Comparison of ENCODE assay signal across 1 cellular context in the genomic region with DNA sequence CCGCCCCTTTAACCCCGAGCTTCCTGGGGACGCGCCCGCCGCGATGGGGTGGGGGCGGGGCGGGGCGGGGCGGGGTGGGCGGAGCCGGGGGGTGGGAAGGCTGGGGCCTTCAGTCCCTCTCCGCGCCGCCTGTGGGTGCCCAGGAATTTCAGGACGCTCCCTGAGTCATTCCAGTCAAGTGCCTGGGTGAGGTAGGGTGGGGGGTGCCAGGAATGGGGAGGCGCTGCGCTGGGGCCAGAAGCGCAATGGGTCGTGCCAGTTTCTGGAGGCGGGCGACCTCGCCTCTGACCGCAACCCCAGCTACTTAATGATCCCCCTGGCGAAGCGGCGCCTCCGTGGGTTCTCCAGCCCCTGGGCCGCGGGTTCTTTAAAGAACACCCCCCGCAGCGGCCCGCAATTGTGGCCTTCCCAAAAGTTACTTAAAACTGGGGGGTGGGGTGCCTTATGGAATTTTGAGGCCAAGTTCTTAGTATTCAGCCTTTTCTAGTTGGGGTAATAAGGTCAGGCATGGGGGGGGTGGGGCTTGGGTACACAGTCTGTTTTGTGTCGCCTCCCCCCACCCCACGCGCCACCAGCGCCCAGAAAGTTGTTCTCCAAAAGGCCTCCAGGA.
TF ChIP-seq lines count a peak whose summit lies in the region.

No MANE protein-coding gene starts in this region.

TF ChIP-seq in HEK293, 187 proteins besides CTCF, POLR2A, EP300 and RAD21 (continued from another document):
- TF ChIP-seq, protein P1, sequence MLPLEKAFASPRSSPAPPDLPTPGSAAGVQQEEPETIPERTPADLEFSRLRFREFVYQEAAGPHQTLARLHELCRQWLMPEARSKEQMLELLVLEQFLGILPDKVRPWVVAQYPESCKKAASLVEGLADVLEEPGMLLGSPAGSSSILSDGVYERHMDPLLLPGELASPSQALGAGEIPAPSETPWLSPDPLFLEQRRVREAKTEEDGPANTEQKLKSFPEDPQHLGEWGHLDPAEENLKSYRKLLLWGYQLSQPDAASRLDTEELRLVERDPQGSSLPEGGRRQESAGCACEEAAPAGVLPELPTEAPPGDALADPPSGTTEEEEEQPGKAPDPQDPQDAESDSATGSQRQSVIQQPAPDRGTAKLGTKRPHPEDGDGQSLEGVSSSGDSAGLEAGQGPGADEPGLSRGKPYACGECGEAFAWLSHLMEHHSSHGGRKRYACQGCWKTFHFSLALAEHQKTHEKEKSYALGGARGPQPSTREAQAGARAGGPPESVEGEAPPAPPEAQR (tag by site-specific recombination; IDR thresholded peaks at IDR 0.05): no peak
- TF ChIP-seq, protein P2, sequence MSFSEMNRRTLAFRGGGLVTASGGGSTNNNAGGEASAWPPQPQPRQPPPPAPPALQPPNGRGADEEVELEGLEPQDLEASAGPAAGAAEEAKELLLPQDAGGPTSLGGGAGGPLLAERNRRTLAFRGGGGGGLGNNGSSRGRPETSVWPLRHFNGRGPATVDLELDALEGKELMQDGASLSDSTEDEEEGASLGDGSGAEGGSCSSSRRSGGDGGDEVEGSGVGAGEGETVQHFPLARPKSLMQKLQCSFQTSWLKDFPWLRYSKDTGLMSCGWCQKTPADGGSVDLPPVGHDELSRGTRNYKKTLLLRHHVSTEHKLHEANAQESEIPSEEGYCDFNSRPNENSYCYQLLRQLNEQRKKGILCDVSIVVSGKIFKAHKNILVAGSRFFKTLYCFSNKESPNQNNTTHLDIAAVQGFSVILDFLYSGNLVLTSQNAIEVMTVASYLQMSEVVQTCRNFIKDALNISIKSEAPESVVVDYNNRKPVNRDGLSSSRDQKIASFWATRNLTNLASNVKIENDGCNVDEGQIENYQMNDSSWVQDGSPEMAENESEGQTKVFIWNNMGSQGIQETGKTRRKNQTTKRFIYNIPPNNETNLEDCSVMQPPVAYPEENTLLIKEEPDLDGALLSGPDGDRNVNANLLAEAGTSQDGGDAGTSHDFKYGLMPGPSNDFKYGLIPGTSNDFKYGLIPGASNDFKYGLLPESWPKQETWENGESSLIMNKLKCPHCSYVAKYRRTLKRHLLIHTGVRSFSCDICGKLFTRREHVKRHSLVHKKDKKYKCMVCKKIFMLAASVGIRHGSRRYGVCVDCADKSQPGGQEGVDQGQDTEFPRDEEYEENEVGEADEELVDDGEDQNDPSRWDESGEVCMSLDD (tag by site-specific recombination; IDR thresholded peaks at IDR 0.05): peak; percentile 85
- TF ChIP-seq ZNF473 (tag by site-specific recombination; IDR thresholded peaks at IDR 0.05): no peak
- TF ChIP-seq, protein P3, sequence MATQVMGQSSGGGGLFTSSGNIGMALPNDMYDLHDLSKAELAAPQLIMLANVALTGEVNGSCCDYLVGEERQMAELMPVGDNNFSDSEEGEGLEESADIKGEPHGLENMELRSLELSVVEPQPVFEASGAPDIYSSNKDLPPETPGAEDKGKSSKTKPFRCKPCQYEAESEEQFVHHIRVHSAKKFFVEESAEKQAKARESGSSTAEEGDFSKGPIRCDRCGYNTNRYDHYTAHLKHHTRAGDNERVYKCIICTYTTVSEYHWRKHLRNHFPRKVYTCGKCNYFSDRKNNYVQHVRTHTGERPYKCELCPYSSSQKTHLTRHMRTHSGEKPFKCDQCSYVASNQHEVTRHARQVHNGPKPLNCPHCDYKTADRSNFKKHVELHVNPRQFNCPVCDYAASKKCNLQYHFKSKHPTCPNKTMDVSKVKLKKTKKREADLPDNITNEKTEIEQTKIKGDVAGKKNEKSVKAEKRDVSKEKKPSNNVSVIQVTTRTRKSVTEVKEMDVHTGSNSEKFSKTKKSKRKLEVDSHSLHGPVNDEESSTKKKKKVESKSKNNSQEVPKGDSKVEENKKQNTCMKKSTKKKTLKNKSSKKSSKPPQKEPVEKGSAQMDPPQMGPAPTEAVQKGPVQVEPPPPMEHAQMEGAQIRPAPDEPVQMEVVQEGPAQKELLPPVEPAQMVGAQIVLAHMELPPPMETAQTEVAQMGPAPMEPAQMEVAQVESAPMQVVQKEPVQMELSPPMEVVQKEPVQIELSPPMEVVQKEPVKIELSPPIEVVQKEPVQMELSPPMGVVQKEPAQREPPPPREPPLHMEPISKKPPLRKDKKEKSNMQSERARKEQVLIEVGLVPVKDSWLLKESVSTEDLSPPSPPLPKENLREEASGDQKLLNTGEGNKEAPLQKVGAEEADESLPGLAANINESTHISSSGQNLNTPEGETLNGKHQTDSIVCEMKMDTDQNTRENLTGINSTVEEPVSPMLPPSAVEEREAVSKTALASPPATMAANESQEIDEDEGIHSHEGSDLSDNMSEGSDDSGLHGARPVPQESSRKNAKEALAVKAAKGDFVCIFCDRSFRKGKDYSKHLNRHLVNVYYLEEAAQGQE (tag by site-specific recombination; IDR thresholded peaks at IDR 0.05): no peak
- TF ChIP-seq GLIS2 (tag by site-specific recombination; IDR thresholded peaks at IDR 0.05): peak; percentile 53
- TF ChIP-seq ZNF426 (tag by site-specific recombination; IDR thresholded peaks at IDR 0.05): no peak
- no peak for TF ChIP-seq MZF1 (tag by site-specific recombination; IDR thresholded peaks at IDR 0.05; ENCODE audit: borderline replicate concordance)
- TF ChIP-seq ZNF341 (tag by site-specific recombination; IDR thresholded peaks at IDR 0.05; ENCODE audit: low read depth): peak; percentile 55
- TF ChIP-seq OVOL3 (tag by site-specific recombination; IDR thresholded peaks at IDR 0.05): no peak
- TF ChIP-seq EGR2 (tag by site-specific recombination; IDR thresholded peaks at IDR 0.05; ENCODE audit: low read depth): peak; percentile 49; the same call in 1 of the 2 replicates
- TF ChIP-seq, protein P4, sequence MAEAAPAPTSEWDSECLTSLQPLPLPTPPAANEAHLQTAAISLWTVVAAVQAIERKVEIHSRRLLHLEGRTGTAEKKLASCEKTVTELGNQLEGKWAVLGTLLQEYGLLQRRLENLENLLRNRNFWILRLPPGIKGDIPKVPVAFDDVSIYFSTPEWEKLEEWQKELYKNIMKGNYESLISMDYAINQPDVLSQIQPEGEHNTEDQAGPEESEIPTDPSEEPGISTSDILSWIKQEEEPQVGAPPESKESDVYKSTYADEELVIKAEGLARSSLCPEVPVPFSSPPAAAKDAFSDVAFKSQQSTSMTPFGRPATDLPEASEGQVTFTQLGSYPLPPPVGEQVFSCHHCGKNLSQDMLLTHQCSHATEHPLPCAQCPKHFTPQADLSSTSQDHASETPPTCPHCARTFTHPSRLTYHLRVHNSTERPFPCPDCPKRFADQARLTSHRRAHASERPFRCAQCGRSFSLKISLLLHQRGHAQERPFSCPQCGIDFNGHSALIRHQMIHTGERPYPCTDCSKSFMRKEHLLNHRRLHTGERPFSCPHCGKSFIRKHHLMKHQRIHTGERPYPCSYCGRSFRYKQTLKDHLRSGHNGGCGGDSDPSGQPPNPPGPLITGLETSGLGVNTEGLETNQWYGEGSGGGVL (tag by site-specific recombination; IDR thresholded peaks at IDR 0.05): peak; percentile 88
- peak; percentile 91 for TF ChIP-seq ZBTB48 (tag by site-specific recombination; IDR thresholded peaks at IDR 0.05)
- TF ChIP-seq ZNF423 (tag by site-specific recombination; IDR thresholded peaks at IDR 0.05): peak; percentile 62; the same call in 1 of the 2 replicates
- peak; percentile 66 for TF ChIP-seq ZNF335 (tag by site-specific recombination; conservative IDR thresholded peaks at IDR 0.05)
- peak; percentile 65 for TF ChIP-seq GLIS1 (tag by site-specific recombination; IDR thresholded peaks at IDR 0.05)
- TF ChIP-seq ZSCAN30 (tag by site-specific recombination; IDR thresholded peaks at IDR 0.05): 0 out of 2 replicates have a peak, but pooled peaks have one; percentile 10
- TF ChIP-seq IKZF3 (tag by site-specific recombination; IDR thresholded peaks at IDR 0.05): peak; percentile 98
